8 cellular contexts compared by ENCODE assay signal in the genomic region with DNA sequence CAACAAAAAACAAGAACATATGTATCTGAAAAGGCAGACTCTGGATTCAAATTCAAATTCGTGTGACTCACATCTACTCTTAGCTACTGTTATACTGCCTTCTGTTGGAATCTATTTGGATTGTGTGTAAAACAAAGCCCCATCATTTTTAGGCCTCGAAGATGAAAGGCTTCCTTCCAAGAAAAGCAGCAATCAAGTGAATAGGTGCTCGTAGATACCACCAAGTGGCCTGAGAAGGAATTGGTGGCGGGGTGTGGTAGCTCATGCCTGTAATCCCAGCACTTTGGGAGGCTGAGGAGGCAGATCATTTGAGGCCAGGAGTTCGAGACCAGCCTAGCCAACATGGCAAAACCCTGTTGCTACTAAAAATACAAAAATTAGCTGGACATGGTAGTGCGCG.
DNase-seq lines count a peak whose midpoint lies in the region; ATAC-seq and TF ChIP-seq lines count a peak whose summit lies in the region.

No MANE protein-coding gene starts in this region.

- H3K27ac ChIP-seq in DND-41 (ENCODE audit: low read length) = no peak overlapping the region

- H3K36me3 ChIP-seq in DND-41 (ENCODE audit: insufficient read depth, low read length) = peaks cover 6% of the 10 kb centered on the region

- no peak overlapping the region for H3K4me2 ChIP-seq in DND-41 (ENCODE audit: insufficient read depth, low read length)

- peaks cover 6% of the 10 kb centered on the region for H4K20me1 ChIP-seq in DND-41 (ENCODE audit: insufficient read depth, low read length)

- DNase-seq in 8988T (peak; percentile 71), DND-41 (peak; percentile 60), NCI-H446 treated with DMSO at 0.1 percent for 48 hours (lab: John Stamatoyannopoulos, UW) (peak; percentile 30), cerebellar cortex (ENCODE audit: low spot score) (peak; percentile 76), NCI-H1105 treated with DMSO at 0.1 percent for 48 hours (lab: John Stamatoyannopoulos, UW) (no peak), cerebellar nuclear complex (lab: John Stamatoyannopoulos, UW) (no peak), HPDE6-E6E7 (ENCODE audit: extremely low spot score) (no peak)

- peaks cover 30% of the 10 kb centered on the region for H3K4me1 ChIP-seq in DND-41 (ENCODE audit: insufficient read depth, low read length)

- no peak overlapping the region for H3K4me3 ChIP-seq in DND-41 (ENCODE audit: low read depth in 1 of 2, low read length in 2 of 2)

- peaks cover 25% of the 10 kb centered on the region for H3K79me2 ChIP-seq in DND-41 (ENCODE audit: insufficient read depth, low read length)

- no peak overlapping the region for H2AFZ ChIP-seq in DND-41 (ENCODE audit: low read depth, low read length)

- H3K9me3 ChIP-seq in DND-41 (ENCODE audit: insufficient read depth, low read length, severe bottlenecking) = no peaks in the 10 kb centered on the region

- H3K9ac ChIP-seq in DND-41 (ENCODE audit: low read depth, low read length) = no peak overlapping the region

- ATAC-seq in DND-41 (ENCODE audit: insufficient read depth, low read depth) (no peak), HG03520 (IDR thresholded peaks at IDR 0.05; ENCODE audit: unreplicated experiment) (no peak)

- H3K27me3 ChIP-seq in DND-41 (ENCODE audit: insufficient read depth, low read length, poor library complexity) = no peaks in the 10 kb centered on the region

- TF ChIP-seq CTCF in DND-41 (IDR thresholded peaks at IDR 0.05; ENCODE audit: borderline replicate concordance, extremely low read depth, low read length, poor library complexity, severe bottlenecking) = peak; percentile 61

Comparison
In these comparisons a context has a peak if more than half of its experiments do, and no peak if none do; other contexts are left out.
1. DNase-seq: peak in 8988T (single experiment), DND-41 (single experiment), NCI-H446 treated with DMSO at 0.1 percent for 48 hours (single experiment) and cerebellar cortex (single experiment); none in NCI-H1105 treated with DMSO at 0.1 percent for 48 hours (single experiment), cerebellar nuclear complex (0 of 2) and HPDE6-E6E7 (single experiment).